ENCODE assay signal across 22 cellular contexts in genomic region chr13:20810808-20811207, GRCh38. TPM values are rescaled to one million over a fixed set of nuclear protein-coding genes. Genes with fewer than 3 reads are reported as not detected.
"Had no signal": no experiment of that assay in that cellular context is flagged by ENCODE, and none has a peak within 500 bp of the region (broad histone marks: within the 10 kb centered on the region; RNA-seq: fewer than 3 reads in every experiment).

No MANE protein-coding gene starts in this region.

- H3K4me2 ChIP-seq: SK-N-SH had no signal

- H3K9me3 ChIP-seq: adrenal gland, ascending aorta, colonic mucosa, heart right ventricle, mucosa of descending colon, sigmoid colon, SK-N-SH, spleen, transverse colon, uterus had no signal

- ATAC-seq: heart right ventricle, left cardiac atrium, mucosa of descending colon had no signal

- H3K36me3 ChIP-seq: colonic mucosa, uterus had no signal

- H3K4me1 ChIP-seq: colonic mucosa, uterus had no signal

- DNase-seq: activated CD4-positive, alpha-beta T cell treated with anti-CD3 and anti-CD28 coated beads for 1 hour; activated effector memory CD4-positive, alpha-beta T cell treated with anti-CD3 and anti-CD28 coated beads, Interleukin-2, amount 50 U/mL, for 16 hours; activated naive CD4-positive, alpha-beta T cell treated with anti-CD3 and anti-CD28 coated beads, Interleukin-2, amount 50 U/mL, for 16 hours; adrenal gland; brain microvascular endothelial cell; colonic mucosa; heart right ventricle; islet precursor cell; left cardiac atrium; mesenchymal stem cell; mucosa of descending colon; nucleus accumbens; sigmoid colon; SK-N-SH; spleen; stimulated activated CD4-positive, alpha-beta T cell treated with anti-CD3 and anti-CD28 coated beads, Interleukin-4, amount 100 ng/mL, for 24 hours; transverse colon; uterus; WERI-Rb-1 had no signal

- H3K4me3 ChIP-seq: adrenal gland, ascending aorta, colonic mucosa, heart right ventricle, mucosa of descending colon, sigmoid colon, spleen, transverse colon, uterus had no signal

- H2AFZ ChIP-seq: parathyroid adenoma had no signal

- H3K27ac ChIP-seq: adrenal gland, ascending aorta, brain microvascular endothelial cell, colonic mucosa, epithelial cell of prostate, parathyroid adenoma, sigmoid colon, spleen, transverse colon, uterus, WERI-Rb-1 had no signal

- H3K9me2 ChIP-seq: SK-N-SH had no signal

RNA-seq across cellular contexts. Expression of gene EEF1AKMT1, which starts 37.0 kb away (rescaled TPM):
- total RNA-seq: ascending aorta had no signal
